In the genomic region with DNA sequence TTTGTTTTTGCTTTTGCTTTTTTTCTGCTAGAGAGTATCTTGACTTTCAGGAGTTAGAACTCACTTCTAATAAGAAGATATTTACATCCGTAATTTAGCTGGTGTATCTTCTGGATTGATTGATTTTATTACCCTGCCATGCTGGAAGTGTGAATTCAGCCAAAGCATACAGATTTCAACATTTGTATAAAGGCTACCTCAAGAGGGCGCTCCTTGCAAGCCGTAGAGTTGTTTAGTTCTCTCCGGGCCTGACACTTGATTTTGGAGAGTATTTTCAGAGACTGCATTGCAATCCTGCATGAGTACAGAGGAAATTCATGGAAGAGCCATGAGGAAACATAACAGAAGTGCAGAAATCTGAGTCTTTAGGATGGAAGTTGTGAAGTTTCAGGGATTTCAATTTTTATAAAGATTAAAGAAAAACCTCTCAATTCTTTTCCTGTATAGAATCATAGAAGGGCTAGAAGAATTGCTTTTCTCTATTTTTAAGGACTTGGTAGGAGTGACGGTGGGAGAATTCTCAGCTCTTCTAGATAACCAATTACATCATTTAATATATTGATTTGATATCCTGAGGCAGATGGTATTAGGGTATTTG, we compare ENCODE assay signal across 8 cellular contexts.
DNase-seq lines count a peak whose midpoint lies in the region; ATAC-seq lines count a peak whose summit lies in the region.

No MANE protein-coding gene starts in this region.

- peak; percentile 85 for ATAC-seq in HG03342 (IDR thresholded peaks at IDR 0.05; ENCODE audit: unreplicated experiment)
- ATAC-seq in effector memory CD8-positive, alpha-beta T cell (replicated peaks): peak; percentile 64
- ATAC-seq in stimulated activated memory B cell treated with anti-CD40 and anti-IgM and Interleukin-4, amounts not matched to agents 10 μg/mL and 1 μg/mL and 100 μg/mL, for 72 hours: peak; percentile 56

- DNase-seq in NCI-H510A treated with DMSO at 0.1 percent for 48 hours (lab: John Stamatoyannopoulos, UW) (peak; percentile 77), NCI-H510A (lab: John Stamatoyannopoulos, UW) (no peak), NCI-H69 (lab: John Stamatoyannopoulos, UW) (peak; percentile 80), midbrain (lab: John Stamatoyannopoulos, UW) (peak; percentile 71)
- peak; percentile 24 to 69 for DNase-seq in activated CD4-positive, alpha-beta T cell treated with anti-CD3 and anti-CD28 coated beads, Interleukin-2, amount 50 U/mL, for 24 hours (ENCODE audit: low read depth in 1 of 2, low spot score in 1 of 2)
- peak; percentile 53 to 63 (median 58) for DNase-seq in effector memory CD8-positive, alpha-beta T cell

- no peaks in the 10 kb centered on the region for H3K36me3 Mint-ChIP-seq in effector memory CD8-positive, alpha-beta T cell (ENCODE audit: insufficient read depth)
- H3K36me3 Mint-ChIP-seq in stimulated activated memory B cell treated with anti-CD40 and anti-IgM and Interleukin-4, amounts not matched to agents 10 μg/mL and 1 μg/mL and 100 μg/mL, for 72 hours: no peaks in the 10 kb centered on the region

- H3K4me3 Mint-ChIP-seq in effector memory CD8-positive, alpha-beta T cell: no peak overlapping the region
- no peak overlapping the region for H3K4me3 Mint-ChIP-seq in stimulated activated memory B cell treated with anti-CD40 and anti-IgM and Interleukin-4, amounts not matched to agents 10 μg/mL and 1 μg/mL and 100 μg/mL, for 72 hours

- H3K9me3 Mint-ChIP-seq in effector memory CD8-positive, alpha-beta T cell: no peaks in the 10 kb centered on the region
- no peaks in the 10 kb centered on the region for H3K9me3 Mint-ChIP-seq in stimulated activated memory B cell treated with anti-CD40 and anti-IgM and Interleukin-4, amounts not matched to agents 10 μg/mL and 1 μg/mL and 100 μg/mL, for 72 hours

- H3K4me1 Mint-ChIP-seq in effector memory CD8-positive, alpha-beta T cell (ENCODE audit: low read depth in 2 of 2): peaks cover 4 to 5% of the 10 kb centered on the region in 2 donors
- H3K4me1 Mint-ChIP-seq in stimulated activated memory B cell treated with anti-CD40 and anti-IgM and Interleukin-4, amounts not matched to agents 10 μg/mL and 1 μg/mL and 100 μg/mL, for 72 hours: peaks cover 28% of the 10 kb centered on the region

- no peaks in the 10 kb centered on the region for H3K27me3 Mint-ChIP-seq in effector memory CD8-positive, alpha-beta T cell
- no peaks in the 10 kb centered on the region for H3K27me3 Mint-ChIP-seq in stimulated activated memory B cell treated with anti-CD40 and anti-IgM and Interleukin-4, amounts not matched to agents 10 μg/mL and 1 μg/mL and 100 μg/mL, for 72 hours

- H3K27ac Mint-ChIP-seq in effector memory CD8-positive, alpha-beta T cell: no peak overlapping the region
- no peak overlapping the region for H3K27ac Mint-ChIP-seq in stimulated activated memory B cell treated with anti-CD40 and anti-IgM and Interleukin-4, amounts not matched to agents 10 μg/mL and 1 μg/mL and 100 μg/mL, for 72 hours
